Comparison of ENCODE assay signal across 22 cellular contexts in genomic region chr17:8003594-8004181, GRCh38. TPM values are rescaled to one million over a fixed set of nuclear protein-coding genes. Genes with fewer than 3 reads are reported as not detected.
DNase-seq lines count a peak whose midpoint lies in the region; ATAC-seq and TF ChIP-seq lines count a peak whose summit lies in the region.
"Had no signal": no experiment of that assay in that cellular context is flagged by ENCODE, and none has a peak within 500 bp of the region (broad histone marks: within the 10 kb centered on the region; RNA-seq: fewer than 3 reads in every experiment).

No MANE protein-coding gene starts in this region.

- 0 out of 2 replicates have a peak, but pooled peaks cover 5% of the 10 kb centered on the region for H4K20me1 ChIP-seq in IMR-90 (ENCODE audit: insufficient read depth, low read length)

- no peak overlapping the region for H3K14ac ChIP-seq in IMR-90 (replicated peaks; ENCODE audit: low read depth, low read length)

- H3K4me1 ChIP-seq in ES-I3 (ENCODE audit: insufficient read depth, low read length) (no peaks in the 10 kb centered on the region), IMR-90 (ENCODE audit: control insufficient read depth, insufficient read depth, low read length) (peaks cover 4% of the 10 kb centered on the region; the same call in 1 of the 2 replicates), iPS-20b (ENCODE audit: insufficient read depth, low read length) (no peaks in the 10 kb centered on the region), prostate gland (replicated peaks) (peaks cover 10% of the 10 kb centered on the region)

- H3K27me3 Mint-ChIP-seq in progenitor cell of endocrine pancreas = peaks cover 68% of the 10 kb centered on the region

- ATAC-seq in IMR-90 (ENCODE audit: low read depth) (no peak), HG03095 (IDR thresholded peaks at IDR 0.05; ENCODE audit: unreplicated experiment) (no peak)
- ATAC-seq: natural killer cell, T-cell had no signal

- TF ChIP-seq RAD21 in IMR-90 (IDR thresholded peaks at IDR 0.05; ENCODE audit: low read length) = no peak

- no peak overlapping the region for H3K18ac ChIP-seq in IMR-90 (ENCODE audit: low read depth, low read length)

- no peak overlapping the region for H3K23ac ChIP-seq in IMR-90 (ENCODE audit: low read depth, low read length)

- no peak for TF ChIP-seq POLR2A in IMR-90 (IDR thresholded peaks at IDR 0.05; ENCODE audit: low read depth, low read length)
- no peak for TF ChIP-seq POLR2A in prostate gland (IDR thresholded peaks at IDR 0.05)

- BruUV-seq in IMR-90 (replicated peaks; lab: Mats Ljungman, UMichigan) = no TSS peak

- no peaks in the 10 kb centered on the region for H3K79me1 ChIP-seq in IMR-90 (ENCODE audit: low read depth in 1 of 2, low read length in 2 of 2)

- no peak overlapping the region for H3K4me2 ChIP-seq in IMR-90 (ENCODE audit: low read depth, low read length)

- no peak overlapping the region for H4K8ac ChIP-seq in IMR-90 (ENCODE audit: low read depth in 2 of 2, low read length in 2 of 2)

- no peak overlapping the region for H2BK20ac ChIP-seq in IMR-90 (ENCODE audit: low read depth, low read length)

- no peak overlapping the region for H4K91ac ChIP-seq in IMR-90 (ENCODE audit: insufficient read depth, low read depth, low read length)

- H4K5ac ChIP-seq in IMR-90 (ENCODE audit: low read depth, low read length) = no peak overlapping the region

- H3K4me3 Mint-ChIP-seq in progenitor cell of endocrine pancreas (ENCODE audit: low read depth) = peak overlapping the region; percentile 16
- H3K4me3 Mint-ChIP-seq: activated CD4-positive, alpha-beta memory T cell treated with anti-CD3 and anti-CD28 coated beads, Interleukin-2, amount 10 ng/mL, durations not matched to agents 7 days and 5 days; activated T-cell treated with anti-CD3 and anti-CD28 coated beads, Interleukin-2, amount 50 U/mL, for 24 hours; immature natural killer cell; natural killer cell had no signal

- TF ChIP-seq CTCF in IMR-90 (conservative IDR thresholded peaks at IDR 0.05; ENCODE audit: low read depth, low read length) = no peak
- no peak for TF ChIP-seq CTCF in progenitor cell of endocrine pancreas (IDR thresholded peaks at IDR 0.05; ENCODE audit: unreplicated experiment)
- TF ChIP-seq CTCF in GM10248 (IDR thresholded peaks at IDR 0.05; ENCODE audit: control extremely low read depth, extremely low read depth, low read depth, missing control alignments) = no peak
- no peak for TF ChIP-seq CTCF in prostate gland (IDR thresholded peaks at IDR 0.05)

- no peak overlapping the region for H3K27ac Mint-ChIP-seq in progenitor cell of endocrine pancreas
- H3K27ac Mint-ChIP-seq: activated CD4-positive, alpha-beta memory T cell treated with anti-CD3 and anti-CD28 coated beads, Interleukin-2, amount 10 ng/mL, durations not matched to agents 7 days and 5 days; activated T-cell treated with anti-CD3 and anti-CD28 coated beads, Interleukin-2, amount 50 U/mL, for 24 hours; CD4-positive, CD25-positive, alpha-beta regulatory T cell; immature natural killer cell; natural killer cell; T-cell had no signal

- peaks cover 53% of the 10 kb centered on the region for H3K27me3 ChIP-seq in IMR-90 (ENCODE audit: control insufficient read depth, insufficient read depth, low read length)
- peaks cover 68% of the 10 kb centered on the region for H3K27me3 ChIP-seq in iPS-20b (ENCODE audit: insufficient read depth, low read length)
- H3K27me3 ChIP-seq in prostate gland (replicated peaks; ENCODE audit: insufficient read depth) = peaks cover 6% of the 10 kb centered on the region

- peak overlapping the region; percentile 78 for H2AFZ ChIP-seq in IMR-90 (replicated peaks; ENCODE audit: low read length, poor library complexity)

- dilution Hi-C loops in IMR-90 (cut with HindIII; ENCODE audit: low sequenced_read_pairs, unreplicated experiment) = no loop called here

- DNase-seq in IMR-90 (no peak), progenitor cell of endocrine pancreas (ENCODE audit: low spot score, unreplicated experiment) (no peak), GM10248 (ENCODE audit: extremely low spot score) (no peak), prostate gland (ENCODE audit: low spot score) (no peak), NCI-H526 treated with DMSO at 0.1 percent for 48 hours (lab: John Stamatoyannopoulos, UW) (no peak)
- DNase-seq: activated CD4-positive, alpha-beta memory T cell treated with anti-CD3 and anti-CD28 coated beads, Interleukin-2, amount 10 ng/mL, durations not matched to agents 7 days and 5 days; activated naive CD4-positive, alpha-beta T cell treated with anti-CD3 and anti-CD28 coated beads, Interleukin-2, amount 50 U/mL, for 16 hours; activated T-cell treated with anti-CD3 and anti-CD28 coated beads, Interleukin-2, amount 50 U/mL, for 24 hours; CD4-positive, CD25-positive, alpha-beta regulatory T cell; DMS153; foreskin melanocyte; immature natural killer cell; KG1; natural killer cell; NCI-H510A treated with DMSO at 0.1 percent for 48 hours; uterus had no signal

- no peaks in the 10 kb centered on the region for H3K4me1 Mint-ChIP-seq in progenitor cell of endocrine pancreas (ENCODE audit: low read depth)

- H3K9me3 Mint-ChIP-seq in progenitor cell of endocrine pancreas (ENCODE audit: low read depth) = no peaks in the 10 kb centered on the region
- H3K9me3 Mint-ChIP-seq: activated CD4-positive, alpha-beta memory T cell treated with anti-CD3 and anti-CD28 coated beads, Interleukin-2, amount 10 ng/mL, durations not matched to agents 7 days and 5 days; activated T-cell treated with anti-CD3 and anti-CD28 coated beads, Interleukin-2, amount 50 U/mL, for 24 hours; immature natural killer cell; natural killer cell; T-cell had no signal

- POLR2A ChIA-PET in IMR-90 (lab: Charles Lee; ENCODE audit: unreplicated experiment) (no interaction called here), GM10248 (lab: Yijun Ruan, JAX) (no interaction called here)

- H2AK5ac ChIP-seq in IMR-90 (ENCODE audit: low read depth, low read length) = no peak overlapping the region

- 45% methylated on average over 25 of the region's 44 CpGs; no CpG with 5 or more reads in 1 of the 2 experiments for WGBS in IMR-90 (ENCODE audit: extremely low coverage in 2 of 2, insufficient read length in 1 of 2), 2 experiments
- 62% methylated on average over 42 of the region's 44 CpGs for WGBS in prostate gland

- no peak overlapping the region for H3K56ac ChIP-seq in IMR-90 (ENCODE audit: extremely low read depth, insufficient read depth, low read length)

- H3K9me3 ChIP-seq in ES-I3 (ENCODE audit: control insufficient read depth, insufficient read depth, low read length) (no peaks in the 10 kb centered on the region), IMR-90 (ENCODE audit: control insufficient read depth, insufficient read depth, low read length) (no peaks in the 10 kb centered on the region), iPS-20b (ENCODE audit: insufficient read depth, low read depth, low read length) (no peaks in the 10 kb centered on the region), prostate gland (no peaks in the 10 kb centered on the region)
- H3K9me3 ChIP-seq: uterus had no signal

- H3K36me3 Mint-ChIP-seq in progenitor cell of endocrine pancreas (ENCODE audit: insufficient read depth) = no peaks in the 10 kb centered on the region
- H3K36me3 Mint-ChIP-seq: CD4-positive, CD25-positive, alpha-beta regulatory T cell; immature natural killer cell; natural killer cell; T-cell had no signal

- in situ Hi-C loops in IMR-90 (cut with MboI; ENCODE audit: low sequenced_read_pairs) = no loop called here

- H3K9me1 ChIP-seq in IMR-90 (ENCODE audit: insufficient read depth, low read length) = 0 out of 2 replicates have a peak, but pooled peaks cover 5% of the 10 kb centered on the region

- H2BK5ac ChIP-seq in IMR-90 (ENCODE audit: low read depth, low read length, poor library complexity, severe bottlenecking) = no peak overlapping the region

- CTCF ChIA-PET in IMR-90 (lab: Yijun Ruan, JAX) = interaction anchor here (2.0 kb wide), 1 partner anchor 14 kb away, joined by 7 read pairs; no protein-coding TSS in a partner anchor
- CTCF ChIA-PET in GM10248 (lab: Yijun Ruan, JAX) = interaction anchor here (1.6 to 2.6 kb wide), 3 partner anchors 13 to 15 kb away, joined by 5 to 8 read pairs (median 6); no protein-coding TSS in a partner anchor

- no peak overlapping the region for H3K27ac ChIP-seq in IMR-90 (ENCODE audit: insufficient read depth, low read length)
- H3K27ac ChIP-seq in iPS-20b (ENCODE audit: low read length) = no peak overlapping the region
- H3K27ac ChIP-seq in prostate gland = no peak overlapping the region
- H3K27ac ChIP-seq: HL-60, uterus had no signal

- peak overlapping the region; percentile 57 for H2AK9ac ChIP-seq in IMR-90 (replicated peaks; ENCODE audit: low read depth, low read length, poor library complexity)

- intact Hi-C loops in IMR-90 (cut with micrococcal nuclease) (no loop called here), prostate gland (cut with DNase I) (no loop called here)

- peak overlapping the region; percentile 40; the same call in 1 of the 2 replicates for H3K9ac ChIP-seq in ES-I3 (ENCODE audit: low read depth, low read length)
- no peak overlapping the region for H3K9ac ChIP-seq in IMR-90 (ENCODE audit: low read depth, low read length)
- no peak overlapping the region for H3K9ac ChIP-seq in iPS-20b (ENCODE audit: low read depth, low read length)

- H3K36me3 ChIP-seq in ES-I3 (ENCODE audit: insufficient read depth, low read length) (no peaks in the 10 kb centered on the region), IMR-90 (ENCODE audit: control insufficient read depth, insufficient read depth, low read length) (no peaks in the 10 kb centered on the region), iPS-20b (ENCODE audit: insufficient read depth, low read depth, low read length) (no peaks in the 10 kb centered on the region), prostate gland (no peaks in the 10 kb centered on the region)
- H3K36me3 ChIP-seq: uterus had no signal

- no peak overlapping the region for H2BK15ac ChIP-seq in IMR-90 (ENCODE audit: low read depth, low read length)

- H3K4ac ChIP-seq in IMR-90 (ENCODE audit: low read depth, low read length) = no peak overlapping the region

- no peak overlapping the region for H2BK120ac ChIP-seq in IMR-90 (ENCODE audit: low read depth, low read length)

- H3K4me3 ChIP-seq in IMR-90 (ENCODE audit: insufficient read depth, low read depth, low read length) (no peak overlapping the region), iPS-20b (ENCODE audit: low read length) (peak overlapping the region; percentile 30; the same call in 1 of the 2 replicates), prostate gland (no peak overlapping the region)
- H3K4me3 ChIP-seq: uterus had no signal

RNA-seq across cellular contexts. Expression of gene GUCY2D, which starts 1.3 kb away (rescaled TPM):
- total RNA-seq in IMR-90 (2012; rRNA removed) (not detected in 2 replicates), progenitor cell of endocrine pancreas (not detected in 2 replicates), prostate gland (1 to 10 TPM in 1 of 2 donors, not detected in 1; 1.8 TPM)
- 0.03 TPM in 1 of 2 replicates, not detected in the other for polyA plus RNA-seq in IMR-90 (2012; rRNA removed)
- polyA plus RNA-seq in IMR-90 (2012; cell fraction: cytosol; rRNA removed) = not detected in 2 replicates
- not detected in 2 replicates for polyA plus RNA-seq in IMR-90 (2012; cell fraction: nucleus; rRNA removed; ENCODE audit: low replicate concordance)
- total RNA-seq: activated CD4-positive, alpha-beta memory T cell treated with anti-CD3 and anti-CD28 coated beads, Interleukin-2, amount 10 ng/mL, durations not matched to agents 7 days and 5 days; CD4-positive, CD25-positive, alpha-beta regulatory T cell; natural killer cell; renal cortical epithelial cell had no signal
- polyA plus RNA-seq: immature natural killer cell had no signal

RNA-seq across cellular contexts. Expression of gene ALOX15B, which starts 35.2 kb away (rescaled TPM):
- not detected in 2 replicates for total RNA-seq in IMR-90 (2012; rRNA removed)
- polyA plus RNA-seq in IMR-90 (2012; rRNA removed) = not detected in 2 replicates
- polyA plus RNA-seq in IMR-90 (2012; cell fraction: cytosol; rRNA removed) = 0.03 TPM in 1 of 2 replicates, not detected in the other
- not detected in 2 replicates for polyA plus RNA-seq in IMR-90 (2012; cell fraction: nucleus; rRNA removed; ENCODE audit: low replicate concordance)
- total RNA-seq in progenitor cell of endocrine pancreas = not detected in 2 replicates
- total RNA-seq in prostate gland = 100 to 1,000 TPM in 1 of 2 donors, 10 to 100 TPM in 1; 52.1 to 108 TPM
- total RNA-seq: activated CD4-positive, alpha-beta memory T cell treated with anti-CD3 and anti-CD28 coated beads, Interleukin-2, amount 10 ng/mL, durations not matched to agents 7 days and 5 days; CD4-positive, CD25-positive, alpha-beta regulatory T cell; natural killer cell had no signal
- polyA plus RNA-seq: CD4-positive, CD25-positive, alpha-beta regulatory T cell; immature natural killer cell had no signal

Comparison
In these comparisons a context has a peak if more than half of its experiments do, and no peak if none do; other contexts are left out.
1. RNA of gene ALOX15B, which starts 35.2 kb away (total RNA-seq): 52.1 to 108 TPM in prostate gland; not detected in IMR-90 and not detected in progenitor cell of endocrine pancreas; every median in the first group is over 10 times any median in the second.